In genomic region chr7:137539111-137539715, GRCh38 we compare ENCODE assay signal across 13 cellular contexts.
A peak's percentile ranks its signal among the peaks of the same experiment; 100 is the strongest.
DNase-seq lines count a peak whose midpoint lies in the region; ATAC-seq and TF ChIP-seq lines count a peak whose summit lies in the region.
"Had no signal": no experiment of that assay in that cellular context is flagged by ENCODE, and none has a peak within 500 bp of the region (broad histone marks: within the 10 kb centered on the region; RNA-seq: fewer than 3 reads in every experiment).

No MANE protein-coding gene starts in this region.

- no peak overlapping the region for H2BK5ac ChIP-seq in neuronal stem cell (ENCODE audit: low read length)

- H4K91ac ChIP-seq in neuronal stem cell (ENCODE audit: low read depth, low read length, poor library complexity), result no peak overlapping the region

- no CpG with 5 or more reads among the region's 3 CpGs for WGBS in neuronal stem cell (ENCODE audit: extremely low coverage in 2 of 2, insufficient read length in 2 of 2, insufficient replicate concordance in 1 of 2), 2 donors

- H2AK5ac ChIP-seq in neuronal stem cell (ENCODE audit: low read depth, low read length), result no peak overlapping the region

- in situ Hi-C loops in G401 (cut with HindIII; ENCODE audit: low sequenced_read_pairs), result no loop called here

- H3K9ac ChIP-seq in neuronal stem cell (ENCODE audit: low read depth, low read length, poor library complexity), result no peak overlapping the region

- H3K18ac ChIP-seq in neuronal stem cell (ENCODE audit: low read length), result no peak overlapping the region

- no peak overlapping the region for H3K14ac ChIP-seq in neuronal stem cell (ENCODE audit: low read length)

- no peak overlapping the region for H3K4ac ChIP-seq in neuronal stem cell (ENCODE audit: low read length)

- no peak overlapping the region for H2BK120ac ChIP-seq in neuronal stem cell (ENCODE audit: low read depth, low read length)

- H4K8ac ChIP-seq in neuronal stem cell (ENCODE audit: low read depth, low read length), result no peak overlapping the region

- peak; percentile 51 for ATAC-seq in HG02870 (IDR thresholded peaks at IDR 0.05; ENCODE audit: unreplicated experiment)
- ATAC-seq in HG02938 (IDR thresholded peaks at IDR 0.05; ENCODE audit: unreplicated experiment), result no peak
- ATAC-seq: activated CD8-positive, alpha-beta memory T cell treated with anti-CD3 and anti-CD28 coated beads, Interleukin-2, amount 10 ng/mL, durations not matched to agents 7 days and 5 days had no signal

- POLR2A ChIA-PET in AG04450 (lab: Yijun Ruan, JAX), result no interaction called here

- no peak overlapping the region for H2BK12ac ChIP-seq in neuronal stem cell (ENCODE audit: low read length)

- H3K27ac ChIP-seq in AG04450 (ENCODE audit: low read depth, low read length), result peak overlapping the region; percentile 85
- no peak overlapping the region for H3K27ac ChIP-seq in neuronal stem cell (replicated peaks; ENCODE audit: low read length)
- H3K27ac ChIP-seq: ovary had no signal

- no peak overlapping the region for H2BK15ac ChIP-seq in neuronal stem cell (ENCODE audit: low read length)

- H3K23ac ChIP-seq in neuronal stem cell (ENCODE audit: low read depth, low read length, poor library complexity), result no peak overlapping the region

- CTCF ChIA-PET in AG04450 (lab: Charles Lee), result interaction anchor here (0.7 kb wide), 1 partner anchor 85 kb away, joined by 5 read pairs; no protein-coding TSS in a partner anchor

- no peak for TF ChIP-seq CTCF in AG04450 (IDR thresholded peaks at IDR 0.05; ENCODE audit: low read depth, low read length)

- H3K9me3 ChIP-seq in AG04450 (ENCODE audit: control insufficient read depth, insufficient read depth, low read length), result no peaks in the 10 kb centered on the region
- no peaks in the 10 kb centered on the region for H3K9me3 ChIP-seq in neuronal stem cell (replicated peaks in 1 of 2; ENCODE audit: control insufficient read depth in 2 of 2, insufficient read depth in 1 of 2, low read depth in 1 of 2, low read length in 2 of 2)
- H3K9me3 ChIP-seq: ovary had no signal

- no peak overlapping the region for H2AFZ ChIP-seq in neuronal stem cell (ENCODE audit: low read length)

- DNase-seq in AG04450 (ENCODE audit: low read depth, low spot score) (peak; percentile 73), amniotic epithelial cell (ENCODE audit: low read depth) (peak; percentile 91), glomerular visceral epithelial cell (ENCODE audit: extremely low spot score) (peak; percentile 67), G401 (ENCODE audit: low spot score) (no peak), neuronal stem cell (ENCODE audit: low spot score) (no peak), hippocampal formation (lab: John Stamatoyannopoulos, UW) (no peak)
- DNase-seq: activated CD8-positive, alpha-beta memory T cell treated with anti-CD3 and anti-CD28 coated beads, Interleukin-2, amount 10 ng/mL, durations not matched to agents 7 days and 5 days; AML-193; head of caudate nucleus; NCI-H446 treated with DMSO at 0.1 percent for 48 hours; ovary had no signal

- H3K4me3 ChIP-seq in AG04450 (ENCODE audit: low read depth, low read length) (no peak overlapping the region), neuronal stem cell (ENCODE audit: low read length in 2 of 2) (no peak overlapping the region)
- H3K4me3 ChIP-seq: ovary had no signal

- no peaks in the 10 kb centered on the region for H3K36me3 ChIP-seq in neuronal stem cell (replicated peaks in 1 of 2; ENCODE audit: control insufficient read depth in 2 of 2, insufficient read depth in 2 of 2, low read length in 2 of 2)
- H3K36me3 ChIP-seq: ovary had no signal

- no peaks in the 10 kb centered on the region for H3K4me1 ChIP-seq in neuronal stem cell (ENCODE audit: control insufficient read depth in 2 of 2, insufficient read depth in 1 of 2, low read depth in 1 of 2, low read length in 2 of 2)

- no peak overlapping the region for H3K4me2 ChIP-seq in neuronal stem cell (ENCODE audit: insufficient read depth, low read length, poor library complexity, severe bottlenecking)

- no peaks in the 10 kb centered on the region for H3K79me1 ChIP-seq in neuronal stem cell (ENCODE audit: low read depth, low read length)

- H3K27me3 ChIP-seq in AG04450 (ENCODE audit: control insufficient read depth, insufficient read depth, low read length), result no peaks in the 10 kb centered on the region
- no peaks in the 10 kb centered on the region for H3K27me3 ChIP-seq in neuronal stem cell (ENCODE audit: control insufficient read depth in 3 of 3, insufficient read depth in 3 of 3, low read depth in 1 of 3, low read length in 3 of 3)
- H3K27me3 ChIP-seq: ovary had no signal

Comparison
In these comparisons a context has a peak if more than half of its experiments do, and no peak if none do; other contexts are left out.
1. DNase-seq: peak in AG04450 (single experiment), amniotic epithelial cell (single experiment) and glomerular visceral epithelial cell (single experiment); none in G401 (single experiment), neuronal stem cell (single experiment) and hippocampal formation (0 of 2).